ENCODE assay signal across 8 cellular contexts in genomic region chr11:68855205-68855978, GRCh38. TPM values are rescaled to one million over a fixed set of nuclear protein-coding genes. Genes with fewer than 3 reads are reported as not detected.
DNase-seq lines count a peak whose midpoint lies in the region; ATAC-seq and TF ChIP-seq lines count a peak whose summit lies in the region.

No MANE protein-coding gene starts in this region.

- intact Hi-C loops in A673 (cut with micrococcal nuclease; ENCODE audit: unreplicated experiment) = loop anchor here (1.0 to 10.0 kb wide), 2 partner anchors 15 to 221 kb away; no protein-coding TSS in a partner anchor

- POLR2A ChIA-PET in A673 (lab: Charles Lee; ENCODE audit: low non-redundant PET) = no interaction called here
- POLR2A ChIA-PET in HEK293T (lab: Yijun Ruan, JAX) = no interaction called here

- H3K9me3 ChIP-seq in A673 (ENCODE audit: low read depth, low read length, poor library complexity, severe bottlenecking) (no peaks in the 10 kb centered on the region), neutrophil (no peaks in the 10 kb centered on the region)

- H3K4me1 ChIP-seq in A673 (ENCODE audit: insufficient read depth, low read length, poor library complexity, severe bottlenecking) (peaks cover 8% of the 10 kb centered on the region), neutrophil (ENCODE audit: control insufficient read depth in 1 of 2, insufficient read depth in 1 of 2, low read depth in 1 of 2, low read length in 1 of 2) (peaks cover 14 to 17% of the 10 kb centered on the region in 2 experiments)

- H3K27me3 ChIP-seq in A673 (replicated peaks; ENCODE audit: insufficient read depth, low read depth, low read length, poor library complexity) (peaks cover 10% of the 10 kb centered on the region), neutrophil (peaks cover 31% of the 10 kb centered on the region)

- ATAC-seq in HG03432 (IDR thresholded peaks at IDR 0.05; ENCODE audit: unreplicated experiment) = no peak
- ATAC-seq in HG03442 (IDR thresholded peaks at IDR 0.05; ENCODE audit: unreplicated experiment) = no peak

- TF ChIP-seq CTCF in A673 (conservative IDR thresholded peaks at IDR 0.05; ENCODE audit: low read depth, low read length) (peak; percentile 51), foreskin fibroblast (IDR thresholded peaks at IDR 0.05; ENCODE audit: low read depth, low read length) (no peak), neutrophil (IDR thresholded peaks at IDR 0.05) (no peak)

- no peaks in the 10 kb centered on the region for H3K36me3 ChIP-seq in A673 (ENCODE audit: insufficient read depth, low read length, poor library complexity, severe bottlenecking)
- H3K36me3 ChIP-seq in neutrophil = no peaks in the 10 kb centered on the region

- CTCF ChIA-PET in A673 (lab: Charles Lee) = no interaction called here
- CTCF ChIA-PET in HEK293T (lab: Yijun Ruan, JAX) = no interaction called here

- H3K4me3 ChIP-seq in A673 (ENCODE audit: low read depth, low read length, poor library complexity, severe bottlenecking) (peak overlapping the region; percentile 53), foreskin fibroblast (ENCODE audit: low read depth in 1 of 2, low read length in 2 of 2) (peak overlapping the region; percentile 55 to 57), neutrophil (ENCODE audit: low read depth in 1 of 2, low read length in 1 of 2) (peak overlapping the region; percentile 54 to 78)

- DNase-seq in A673 (ENCODE audit: low spot score) (peak; percentile 68), HEK293T (ENCODE audit: extremely low spot score) (peak; percentile 41), foreskin fibroblast (peak in 1 of 2 donors; percentile 58), kidney glomerular epithelial cell (lab: John Stamatoyannopoulos, UW) (no peak)
- peak; percentile 67 for DNase-seq in activated CD8-positive, alpha-beta memory T cell treated with anti-CD3 and anti-CD28 coated beads for 24 hours

- H3K27ac ChIP-seq in A673 (ENCODE audit: low read depth, low read length, poor library complexity, severe bottlenecking) (no peak overlapping the region), neutrophil (peak overlapping the region; percentile 49)

- no TSS peak for BruUV-seq in A673 (replicated peaks; lab: Mats Ljungman, UMichigan)

TF ChIP-seq in HEK293T, 16 proteins besides CTCF, POLR2A, EP300 and RAD21:
- TF ChIP-seq BHLHE40 (IDR thresholded peaks at IDR 0.05; ENCODE audit: borderline replicate concordance) (no peak), HDGF (IDR thresholded peaks at IDR 0.05; ENCODE audit: borderline replicate concordance) (no peak), FOXK2 (IDR thresholded peaks at IDR 0.05) (no peak), FOXA1 (IDR thresholded peaks at IDR 0.05) (no peak), FOXM1 (IDR thresholded peaks at IDR 0.05; ENCODE audit: borderline replicate concordance) (no peak), ARNT (IDR thresholded peaks at IDR 0.05) (no peak), SP1 (IDR thresholded peaks at IDR 0.05) (no peak)

RNA-seq across cellular contexts. Expression of gene CPT1A, which starts 13.7 kb away (rescaled TPM):
- 15.5 TPM in 2 replicates for total RNA-seq in A673 (2021)

RNA-seq across cellular contexts. Expression of gene MRPL21, which starts 48.2 kb away (rescaled TPM):
- 126 and 138 TPM in 2 replicates for total RNA-seq in A673 (2021)

RNA-seq across cellular contexts. Expression of gene IGHMBP2, which starts 48.3 kb away (rescaled TPM):
- 48.7 and 49.9 TPM in 2 replicates for total RNA-seq in A673 (2021)
